In the genomic region with DNA sequence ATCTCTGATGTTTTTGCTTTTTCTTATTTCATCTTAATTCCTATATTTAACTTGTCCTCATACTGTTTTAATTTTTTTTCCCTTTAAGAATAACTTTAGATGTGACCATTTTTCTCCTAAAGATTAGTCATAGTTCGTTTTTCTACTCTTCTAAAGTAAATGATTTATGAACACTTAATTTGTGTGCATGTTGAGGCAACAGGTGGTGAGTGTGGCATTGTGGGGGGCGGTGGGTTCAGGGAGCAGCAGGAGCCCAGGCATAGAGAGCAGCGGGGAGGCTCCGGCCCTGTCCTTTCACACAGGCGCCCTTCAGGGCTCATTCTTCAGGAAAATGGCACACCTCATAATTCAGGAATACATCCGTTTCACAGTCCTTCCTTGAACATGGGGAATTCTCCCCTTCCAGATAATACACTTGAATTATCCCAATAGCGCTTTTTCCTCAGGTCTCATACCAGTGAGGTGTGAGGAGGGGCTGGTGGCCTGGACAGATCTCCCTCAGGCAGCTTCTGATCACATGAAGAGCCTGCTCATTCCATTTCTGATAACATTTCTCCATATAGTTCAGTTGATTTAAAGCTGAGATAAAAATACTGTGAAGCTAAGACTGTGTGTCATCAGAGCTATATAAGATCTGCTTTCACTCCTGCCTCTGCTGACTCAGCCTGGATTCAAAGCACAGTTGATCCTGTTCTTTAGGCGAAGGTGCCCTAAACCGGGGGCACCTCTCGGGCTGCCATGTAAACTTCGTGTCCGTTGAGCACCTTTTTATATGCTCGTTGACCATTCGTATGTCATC, we compare ENCODE assay signal across 1 cellular context.
TF ChIP-seq lines count a peak whose summit lies in the region.

No MANE protein-coding gene starts in this region.

TF ChIP-seq in HEK293, 187 proteins besides CTCF, POLR2A, EP300 and RAD21 (continued from another document):
- TF ChIP-seq, protein P1, sequence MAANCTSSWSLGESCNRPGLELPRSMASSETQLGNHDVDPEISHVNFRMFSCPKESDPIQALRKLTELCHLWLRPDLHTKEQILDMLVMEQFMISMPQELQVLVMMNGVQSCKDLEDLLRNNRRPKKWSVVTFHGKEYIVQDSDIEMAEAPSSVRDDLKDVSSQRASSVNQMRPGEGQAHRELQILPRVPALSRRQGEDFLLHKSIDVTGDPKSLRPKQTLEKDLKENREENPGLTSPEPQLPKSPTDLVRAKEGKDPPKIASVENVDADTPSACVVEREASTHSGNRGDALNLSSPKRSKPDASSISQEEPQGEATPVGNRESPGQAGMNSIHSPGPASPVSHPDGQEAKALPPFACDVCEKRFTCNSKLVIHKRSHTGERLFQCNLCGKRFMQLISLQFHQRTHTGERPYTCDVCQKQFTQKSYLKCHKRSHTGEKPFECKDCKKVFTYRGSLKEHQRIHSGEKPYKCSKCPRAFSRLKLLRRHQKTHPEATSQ (tag by site-specific recombination; IDR thresholded peaks at IDR 0.05), result no peak
- no peak for TF ChIP-seq ZNF747 (tag by site-specific recombination; IDR thresholded peaks at IDR 0.05)
- no peak for TF ChIP-seq MZF1 (tag by site-specific recombination; IDR thresholded peaks at IDR 0.05; ENCODE audit: borderline replicate concordance)
- no peak for TF ChIP-seq ZNF600 (tag by site-specific recombination; IDR thresholded peaks at IDR 0.05)
- TF ChIP-seq YY2 (tag by site-specific recombination; IDR thresholded peaks at IDR 0.05), result no peak
- no peak for TF ChIP-seq ZSCAN30 (tag by site-specific recombination; IDR thresholded peaks at IDR 0.05)
- TF ChIP-seq, protein P2, sequence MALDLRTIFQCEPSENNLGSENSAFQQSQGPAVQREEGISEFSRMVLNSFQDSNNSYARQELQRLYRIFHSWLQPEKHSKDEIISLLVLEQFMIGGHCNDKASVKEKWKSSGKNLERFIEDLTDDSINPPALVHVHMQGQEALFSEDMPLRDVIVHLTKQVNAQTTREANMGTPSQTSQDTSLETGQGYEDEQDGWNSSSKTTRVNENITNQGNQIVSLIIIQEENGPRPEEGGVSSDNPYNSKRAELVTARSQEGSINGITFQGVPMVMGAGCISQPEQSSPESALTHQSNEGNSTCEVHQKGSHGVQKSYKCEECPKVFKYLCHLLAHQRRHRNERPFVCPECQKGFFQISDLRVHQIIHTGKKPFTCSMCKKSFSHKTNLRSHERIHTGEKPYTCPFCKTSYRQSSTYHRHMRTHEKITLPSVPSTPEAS (tag by site-specific recombination; IDR thresholded peaks at IDR 0.05), result no peak
- TF ChIP-seq, protein P3, sequence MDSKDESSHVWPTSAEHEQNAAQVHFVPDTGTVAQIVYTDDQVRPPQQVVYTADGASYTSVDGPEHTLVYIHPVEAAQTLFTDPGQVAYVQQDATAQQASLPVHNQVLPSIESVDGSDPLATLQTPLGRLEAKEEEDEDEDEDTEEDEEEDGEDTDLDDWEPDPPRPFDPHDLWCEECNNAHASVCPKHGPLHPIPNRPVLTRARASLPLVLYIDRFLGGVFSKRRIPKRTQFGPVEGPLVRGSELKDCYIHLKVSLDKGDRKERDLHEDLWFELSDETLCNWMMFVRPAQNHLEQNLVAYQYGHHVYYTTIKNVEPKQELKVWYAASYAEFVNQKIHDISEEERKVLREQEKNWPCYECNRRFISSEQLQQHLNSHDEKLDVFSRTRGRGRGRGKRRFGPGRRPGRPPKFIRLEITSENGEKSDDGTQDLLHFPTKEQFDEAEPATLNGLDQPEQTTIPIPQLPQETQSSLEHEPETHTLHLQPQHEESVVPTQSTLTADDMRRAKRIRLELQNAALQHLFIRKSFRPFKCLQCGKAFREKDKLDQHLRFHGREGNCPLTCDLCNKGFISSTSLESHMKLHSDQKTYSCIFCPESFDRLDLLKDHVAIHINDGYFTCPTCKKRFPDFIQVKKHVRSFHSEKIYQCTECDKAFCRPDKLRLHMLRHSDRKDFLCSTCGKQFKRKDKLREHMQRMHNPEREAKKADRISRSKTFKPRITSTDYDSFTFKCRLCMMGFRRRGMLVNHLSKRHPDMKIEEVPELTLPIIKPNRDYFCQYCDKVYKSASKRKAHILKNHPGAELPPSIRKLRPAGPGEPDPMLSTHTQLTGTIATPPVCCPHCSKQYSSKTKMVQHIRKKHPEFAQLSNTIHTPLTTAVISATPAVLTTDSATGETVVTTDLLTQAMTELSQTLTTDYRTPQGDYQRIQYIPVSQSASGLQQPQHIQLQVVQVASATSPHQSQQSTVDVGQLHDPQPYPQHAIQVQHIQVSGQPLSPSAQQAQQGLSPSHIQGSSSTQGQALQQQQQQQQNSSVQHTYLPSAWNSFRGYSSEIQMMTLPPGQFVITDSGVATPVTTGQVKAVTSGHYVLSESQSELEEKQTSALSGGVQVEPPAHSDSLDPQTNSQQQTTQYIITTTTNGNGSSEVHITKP (tag by site-specific recombination; IDR thresholded peaks at IDR 0.05), result no peak
- TF ChIP-seq ZNF654 (tag by site-specific recombination; IDR thresholded peaks at IDR 0.05; ENCODE audit: low read depth), result no peak
- no peak for TF ChIP-seq ZNF214 (tag by site-specific recombination; IDR thresholded peaks at IDR 0.05; ENCODE audit: borderline replicate concordance)
- TF ChIP-seq, protein P4, sequence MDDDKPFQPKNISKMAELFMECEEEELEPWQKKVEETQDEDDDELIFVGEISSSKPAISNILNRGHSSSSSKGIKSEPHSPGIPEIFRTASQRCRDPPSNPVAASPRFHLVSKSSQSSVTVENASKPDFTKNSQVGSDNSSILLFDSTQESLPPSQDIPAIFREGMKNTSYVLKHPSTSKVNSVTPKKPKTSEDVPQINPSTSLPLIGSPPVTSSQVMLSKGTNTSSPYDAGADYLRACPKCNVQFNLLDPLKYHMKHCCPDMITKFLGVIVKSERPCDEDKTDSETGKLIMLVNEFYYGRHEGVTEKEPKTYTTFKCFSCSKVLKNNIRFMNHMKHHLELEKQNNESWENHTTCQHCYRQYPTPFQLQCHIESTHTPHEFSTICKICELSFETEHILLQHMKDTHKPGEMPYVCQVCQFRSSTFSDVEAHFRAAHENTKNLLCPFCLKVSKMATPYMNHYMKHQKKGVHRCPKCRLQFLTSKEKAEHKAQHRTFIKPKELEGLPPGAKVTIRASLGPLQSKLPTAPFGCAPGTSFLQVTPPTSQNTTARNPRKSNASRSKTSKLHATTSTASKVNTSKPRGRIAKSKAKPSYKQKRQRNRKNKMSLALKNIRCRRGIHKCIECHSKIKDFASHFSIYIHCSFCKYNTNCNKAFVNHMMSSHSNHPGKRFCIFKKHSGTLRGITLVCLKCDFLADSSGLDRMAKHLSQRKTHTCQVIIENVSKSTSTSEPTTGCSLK (tag by site-specific recombination; IDR thresholded peaks at IDR 0.05), result no peak
- no peak for TF ChIP-seq ZNF501 (tag by site-specific recombination; IDR thresholded peaks at IDR 0.05)
- no peak for TF ChIP-seq ZNF530 (tag by site-specific recombination; IDR thresholded peaks at IDR 0.05; ENCODE audit: low read depth)
- no peak for TF ChIP-seq ZNF677 (tag by site-specific recombination; IDR thresholded peaks at IDR 0.05)
- TF ChIP-seq SCRT2 (tag by site-specific recombination; IDR thresholded peaks at IDR 0.05), result peak; percentile 89
- peak; percentile 77; the same call in 1 of the 2 replicates for TF ChIP-seq SCRT1 (tag by site-specific recombination; IDR thresholded peaks at IDR 0.05; ENCODE audit: borderline replicate concordance)
- TF ChIP-seq, protein P5, sequence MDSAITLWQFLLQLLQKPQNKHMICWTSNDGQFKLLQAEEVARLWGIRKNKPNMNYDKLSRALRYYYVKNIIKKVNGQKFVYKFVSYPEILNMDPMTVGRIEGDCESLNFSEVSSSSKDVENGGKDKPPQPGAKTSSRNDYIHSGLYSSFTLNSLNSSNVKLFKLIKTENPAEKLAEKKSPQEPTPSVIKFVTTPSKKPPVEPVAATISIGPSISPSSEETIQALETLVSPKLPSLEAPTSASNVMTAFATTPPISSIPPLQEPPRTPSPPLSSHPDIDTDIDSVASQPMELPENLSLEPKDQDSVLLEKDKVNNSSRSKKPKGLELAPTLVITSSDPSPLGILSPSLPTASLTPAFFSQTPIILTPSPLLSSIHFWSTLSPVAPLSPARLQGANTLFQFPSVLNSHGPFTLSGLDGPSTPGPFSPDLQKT (IDR thresholded peaks at IDR 0.05; ENCODE audit: borderline replicate concordance, low read depth, low read length), result no peak
